6 cellular contexts compared by ENCODE assay signal in the genomic region with DNA sequence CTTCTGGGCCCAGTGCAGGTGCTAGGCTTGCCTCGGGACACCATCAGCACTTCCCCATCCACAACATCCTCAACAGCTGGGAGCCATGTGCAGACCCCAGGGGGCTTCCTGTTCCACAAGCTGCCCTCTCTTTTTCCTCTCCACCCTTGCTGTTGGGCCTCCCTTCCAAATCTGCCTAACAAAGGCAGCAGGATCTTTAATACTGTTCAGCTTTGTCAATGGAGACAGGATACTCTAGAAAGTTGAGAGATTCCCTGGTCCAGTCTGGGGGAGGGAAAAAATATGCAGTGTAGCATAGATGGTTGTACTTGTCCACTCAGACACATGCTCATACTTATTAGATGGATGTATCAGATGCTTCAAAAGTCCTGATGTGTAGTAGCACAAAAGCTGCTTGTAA. TPM values are rescaled to one million over a fixed set of nuclear protein-coding genes. Genes with fewer than 3 reads are reported as not detected.
"Had no signal": no experiment of that assay in that cellular context is flagged by ENCODE, and none has a peak within 500 bp of the region (broad histone marks: within the 10 kb centered on the region; RNA-seq: fewer than 3 reads in every experiment).

No MANE protein-coding gene starts in this region.

RNA-seq across cellular contexts. Expression of a gene that starts 4.1 kb away (rescaled TPM):
- total RNA-seq: activated CD4-positive, alpha-beta memory T cell treated with anti-CD3 and anti-CD28 coated beads, Interleukin-2, amount 10 ng/mL, durations not matched to agents 7 days and 5 days; activated naive CD8-positive, alpha-beta T cell treated with anti-CD3 and anti-CD28 coated beads, Interleukin-2, amount 10 ng/mL, durations not matched to agents 7 days and 5 days; cardiac septum; K562 had no signal
- polyA plus RNA-seq: K562 had no signal

RNA-seq across cellular contexts. Expression of a gene that starts 20.4 kb away (rescaled TPM):
- total RNA-seq: activated CD4-positive, alpha-beta memory T cell treated with anti-CD3 and anti-CD28 coated beads, Interleukin-2, amount 10 ng/mL, durations not matched to agents 7 days and 5 days; activated naive CD8-positive, alpha-beta T cell treated with anti-CD3 and anti-CD28 coated beads, Interleukin-2, amount 10 ng/mL, durations not matched to agents 7 days and 5 days; adrenal gland; cardiac septum; K562; T-cell had no signal
- polyA plus RNA-seq: adrenal gland, K562 had no signal
